ENCODE assay signal across 24 cellular contexts in the genomic region with DNA sequence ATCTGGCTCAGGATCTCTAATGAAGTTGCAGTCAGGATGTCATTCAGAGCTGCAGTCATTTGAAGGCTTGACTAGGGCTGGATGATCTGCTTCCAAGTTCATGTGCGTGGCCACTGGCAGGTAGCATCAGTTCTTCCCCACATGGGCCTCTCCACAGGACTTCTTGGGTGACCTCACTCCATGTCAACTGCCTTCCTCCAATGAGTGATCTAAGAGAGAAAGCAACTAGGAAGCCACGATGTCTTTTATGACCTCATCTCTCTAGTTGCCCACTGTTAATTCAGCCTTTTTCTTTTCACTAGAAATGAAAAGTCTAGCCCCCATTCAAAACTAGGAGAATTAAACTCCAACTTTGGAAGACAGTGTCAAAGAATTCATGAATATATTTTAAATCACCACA.
"Had no signal": no experiment of that assay in that cellular context is flagged by ENCODE, and none has a peak within 500 bp of the region (broad histone marks: within the 10 kb centered on the region; RNA-seq: fewer than 3 reads in every experiment).

No MANE protein-coding gene starts in this region.

- H3K36me3 ChIP-seq: Peyer's patch, SJSA1 had no signal

- H3K4me1 ChIP-seq: Peyer's patch, SJSA1 had no signal

- H3K9ac ChIP-seq: KMS-11 had no signal

- ATAC-seq: HepG2 had no signal

- H3K4me3 ChIP-seq: PC-9, Peyer's patch, SJSA1, SK-N-MC had no signal

- FAIRE-seq: HepG2 had no signal

- DNase-seq: IMR-90, Kasumi-1, MM.1S, NCI-H1092 treated with DMSO at 0.1 percent for 48 hours, NCI-H1436, NCI-H187, NCI-H2029, NCI-H2081 treated with DMSO at 0.1 percent for 48 hours, NCI-H2171, NCI-H226, NCI-H446, NCI-H510A, NCI-H524 treated with DMSO at 0.1 percent for 48 hours, NCI-H69, NCI-H774, PC-9, Peyer's patch, Right ventricle myocardium superior, RPMI8226, SIG-M5 had no signal

- H3K27me3 ChIP-seq: Peyer's patch, SJSA1 had no signal

- H2AFZ ChIP-seq: PC-9 had no signal

- H3K9me3 ChIP-seq: Peyer's patch, SJSA1 had no signal

- H3K4me2 ChIP-seq: KMS-11, PC-9 had no signal

- H3K27ac ChIP-seq: KMS-11, PC-9, Peyer's patch, SJSA1, SK-N-MC had no signal
